Comparison of ENCODE assay signal across 2 cellular contexts in the genomic region with DNA sequence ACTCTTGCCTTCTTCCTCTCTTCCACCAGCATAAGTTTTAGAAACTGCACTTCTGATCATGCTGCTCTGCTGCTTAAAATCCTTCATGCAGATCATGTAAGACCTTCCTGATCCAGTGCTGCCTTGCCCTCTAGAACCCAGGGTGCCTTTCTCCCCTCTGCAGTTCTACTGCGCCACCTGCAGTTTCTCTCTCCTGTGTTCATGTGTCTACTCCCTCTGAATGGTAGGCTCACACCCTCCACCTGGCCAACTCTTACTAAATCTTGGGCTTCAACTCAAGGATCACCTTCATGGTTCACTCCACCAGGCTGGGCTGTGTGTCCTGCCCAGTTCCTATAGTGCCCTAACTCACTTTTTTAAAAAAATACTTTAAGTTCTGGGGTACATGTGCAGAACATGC.
TF ChIP-seq lines count a peak whose summit lies in the region.

No MANE protein-coding gene starts in this region.

TF ChIP-seq in GM23338, 12 proteins besides CTCF, POLR2A, EP300 and RAD21 (continued from another document):
- TF ChIP-seq, protein P1, sequence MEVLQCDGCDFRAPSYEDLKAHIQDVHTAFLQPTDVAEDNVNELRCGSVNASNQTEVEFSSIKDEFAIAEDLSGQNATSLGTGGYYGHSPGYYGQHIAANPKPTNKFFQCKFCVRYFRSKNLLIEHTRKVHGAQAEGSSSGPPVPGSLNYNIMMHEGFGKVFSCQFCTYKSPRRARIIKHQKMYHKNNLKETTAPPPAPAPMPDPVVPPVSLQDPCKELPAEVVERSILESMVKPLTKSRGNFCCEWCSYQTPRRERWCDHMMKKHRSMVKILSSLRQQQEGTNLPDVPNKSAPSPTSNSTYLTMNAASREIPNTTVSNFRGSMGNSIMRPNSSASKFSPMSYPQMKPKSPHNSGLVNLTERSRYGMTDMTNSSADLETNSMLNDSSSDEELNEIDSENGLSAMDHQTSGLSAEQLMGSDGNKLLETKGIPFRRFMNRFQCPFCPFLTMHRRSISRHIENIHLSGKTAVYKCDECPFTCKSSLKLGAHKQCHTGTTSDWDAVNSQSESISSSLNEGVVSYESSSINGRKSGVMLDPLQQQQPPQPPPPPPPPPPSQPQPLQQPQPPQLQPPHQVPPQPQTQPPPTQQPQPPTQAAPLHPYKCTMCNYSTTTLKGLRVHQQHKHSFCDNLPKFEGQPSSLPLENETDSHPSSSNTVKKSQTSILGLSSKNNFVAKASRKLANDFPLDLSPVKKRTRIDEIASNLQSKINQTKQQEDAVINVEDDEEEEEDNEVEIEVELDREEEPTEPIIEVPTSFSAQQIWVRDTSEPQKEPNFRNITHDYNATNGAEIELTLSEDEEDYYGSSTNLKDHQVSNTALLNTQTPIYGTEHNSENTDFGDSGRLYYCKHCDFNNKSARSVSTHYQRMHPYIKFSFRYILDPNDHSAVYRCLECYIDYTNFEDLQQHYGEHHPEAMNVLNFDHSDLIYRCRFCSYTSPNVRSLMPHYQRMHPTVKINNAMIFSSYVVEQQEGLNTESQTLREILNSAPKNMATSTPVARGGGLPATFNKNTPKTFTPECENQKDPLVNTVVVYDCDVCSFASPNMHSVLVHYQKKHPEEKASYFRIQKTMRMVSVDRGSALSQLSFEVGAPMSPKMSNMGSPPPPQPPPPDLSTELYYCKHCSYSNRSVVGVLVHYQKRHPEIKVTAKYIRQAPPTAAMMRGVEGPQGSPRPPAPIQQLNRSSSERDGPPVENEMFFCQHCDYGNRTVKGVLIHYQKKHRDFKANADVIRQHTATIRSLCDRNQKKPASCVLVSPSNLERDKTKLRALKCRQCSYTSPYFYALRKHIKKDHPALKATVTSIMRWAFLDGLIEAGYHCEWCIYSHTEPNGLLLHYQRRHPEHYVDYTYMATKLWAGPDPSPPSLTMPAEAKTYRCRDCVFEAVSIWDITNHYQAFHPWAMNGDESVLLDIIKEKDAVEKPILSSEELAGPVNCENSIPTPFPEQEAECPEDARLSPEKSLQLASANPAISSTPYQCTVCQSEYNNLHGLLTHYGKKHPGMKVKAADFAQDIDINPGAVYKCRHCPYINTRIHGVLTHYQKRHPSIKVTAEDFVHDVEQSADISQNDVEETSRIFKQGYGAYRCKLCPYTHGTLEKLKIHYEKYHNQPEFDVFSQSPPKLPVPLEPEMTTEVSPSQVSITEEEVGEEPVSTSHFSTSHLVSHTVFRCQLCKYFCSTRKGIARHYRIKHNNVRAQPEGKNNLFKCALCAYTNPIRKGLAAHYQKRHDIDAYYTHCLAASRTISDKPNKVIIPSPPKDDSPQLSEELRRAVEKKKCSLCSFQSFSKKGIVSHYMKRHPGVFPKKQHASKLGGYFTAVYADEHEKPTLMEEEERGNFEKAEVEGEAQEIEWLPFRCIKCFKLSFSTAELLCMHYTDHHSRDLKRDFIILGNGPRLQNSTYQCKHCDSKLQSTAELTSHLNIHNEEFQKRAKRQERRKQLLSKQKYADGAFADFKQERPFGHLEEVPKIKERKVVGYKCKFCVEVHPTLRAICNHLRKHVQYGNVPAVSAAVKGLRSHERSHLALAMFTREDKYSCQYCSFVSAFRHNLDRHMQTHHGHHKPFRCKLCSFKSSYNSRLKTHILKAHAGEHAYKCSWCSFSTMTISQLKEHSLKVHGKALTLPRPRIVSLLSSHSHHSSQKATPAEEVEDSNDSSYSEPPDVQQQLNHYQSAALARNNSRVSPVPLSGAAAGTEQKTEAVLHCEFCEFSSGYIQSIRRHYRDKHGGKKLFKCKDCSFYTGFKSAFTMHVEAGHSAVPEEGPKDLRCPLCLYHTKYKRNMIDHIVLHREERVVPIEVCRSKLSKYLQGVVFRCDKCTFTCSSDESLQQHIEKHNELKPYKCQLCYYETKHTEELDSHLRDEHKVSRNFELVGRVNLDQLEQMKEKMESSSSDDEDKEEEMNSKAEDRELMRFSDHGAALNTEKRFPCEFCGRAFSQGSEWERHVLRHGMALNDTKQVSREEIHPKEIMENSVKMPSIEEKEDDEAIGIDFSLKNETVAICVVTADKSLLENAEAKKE (CRISPR knock-in tag; IDR thresholded peaks at IDR 0.05), result no peak
- TF ChIP-seq, protein P2, sequence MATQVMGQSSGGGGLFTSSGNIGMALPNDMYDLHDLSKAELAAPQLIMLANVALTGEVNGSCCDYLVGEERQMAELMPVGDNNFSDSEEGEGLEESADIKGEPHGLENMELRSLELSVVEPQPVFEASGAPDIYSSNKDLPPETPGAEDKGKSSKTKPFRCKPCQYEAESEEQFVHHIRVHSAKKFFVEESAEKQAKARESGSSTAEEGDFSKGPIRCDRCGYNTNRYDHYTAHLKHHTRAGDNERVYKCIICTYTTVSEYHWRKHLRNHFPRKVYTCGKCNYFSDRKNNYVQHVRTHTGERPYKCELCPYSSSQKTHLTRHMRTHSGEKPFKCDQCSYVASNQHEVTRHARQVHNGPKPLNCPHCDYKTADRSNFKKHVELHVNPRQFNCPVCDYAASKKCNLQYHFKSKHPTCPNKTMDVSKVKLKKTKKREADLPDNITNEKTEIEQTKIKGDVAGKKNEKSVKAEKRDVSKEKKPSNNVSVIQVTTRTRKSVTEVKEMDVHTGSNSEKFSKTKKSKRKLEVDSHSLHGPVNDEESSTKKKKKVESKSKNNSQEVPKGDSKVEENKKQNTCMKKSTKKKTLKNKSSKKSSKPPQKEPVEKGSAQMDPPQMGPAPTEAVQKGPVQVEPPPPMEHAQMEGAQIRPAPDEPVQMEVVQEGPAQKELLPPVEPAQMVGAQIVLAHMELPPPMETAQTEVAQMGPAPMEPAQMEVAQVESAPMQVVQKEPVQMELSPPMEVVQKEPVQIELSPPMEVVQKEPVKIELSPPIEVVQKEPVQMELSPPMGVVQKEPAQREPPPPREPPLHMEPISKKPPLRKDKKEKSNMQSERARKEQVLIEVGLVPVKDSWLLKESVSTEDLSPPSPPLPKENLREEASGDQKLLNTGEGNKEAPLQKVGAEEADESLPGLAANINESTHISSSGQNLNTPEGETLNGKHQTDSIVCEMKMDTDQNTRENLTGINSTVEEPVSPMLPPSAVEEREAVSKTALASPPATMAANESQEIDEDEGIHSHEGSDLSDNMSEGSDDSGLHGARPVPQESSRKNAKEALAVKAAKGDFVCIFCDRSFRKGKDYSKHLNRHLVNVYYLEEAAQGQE (IDR thresholded peaks at IDR 0.05; ENCODE audit: unreplicated experiment), result no peak
- TF ChIP-seq ZNF331 (CRISPR knock-in tag; IDR thresholded peaks at IDR 0.05; ENCODE audit: low read depth) (no peak), EZH2phosphoT487 (IDR thresholded peaks at IDR 0.05; ENCODE audit: unreplicated experiment) (no peak), JUNB (IDR thresholded peaks at IDR 0.05; ENCODE audit: unreplicated experiment) (no peak), ZNF114 (CRISPR knock-in tag; IDR thresholded peaks at IDR 0.05) (no peak), EZH2 (IDR thresholded peaks at IDR 0.05; ENCODE audit: low read depth, unreplicated experiment) (no peak), CREB1 (CRISPR knock-in tag; IDR thresholded peaks at IDR 0.05; ENCODE audit: low read depth) (no peak)

TF ChIP-seq in WTC11, 78 proteins besides CTCF, POLR2A, EP300 and RAD21 (continued from another document):
- no peak for TF ChIP-seq ERG (CRISPR knock-in tag; IDR thresholded peaks at IDR 0.05)
- no peak for TF ChIP-seq CREM (CRISPR knock-in tag; IDR thresholded peaks at IDR 0.05)
- no peak for TF ChIP-seq ZNF121 (CRISPR knock-in tag; IDR thresholded peaks at IDR 0.05)
- TF ChIP-seq ETV6 (CRISPR knock-in tag; IDR thresholded peaks at IDR 0.05), result no peak
